Comparison of ENCODE assay signal across 8 cellular contexts in the genomic region with DNA sequence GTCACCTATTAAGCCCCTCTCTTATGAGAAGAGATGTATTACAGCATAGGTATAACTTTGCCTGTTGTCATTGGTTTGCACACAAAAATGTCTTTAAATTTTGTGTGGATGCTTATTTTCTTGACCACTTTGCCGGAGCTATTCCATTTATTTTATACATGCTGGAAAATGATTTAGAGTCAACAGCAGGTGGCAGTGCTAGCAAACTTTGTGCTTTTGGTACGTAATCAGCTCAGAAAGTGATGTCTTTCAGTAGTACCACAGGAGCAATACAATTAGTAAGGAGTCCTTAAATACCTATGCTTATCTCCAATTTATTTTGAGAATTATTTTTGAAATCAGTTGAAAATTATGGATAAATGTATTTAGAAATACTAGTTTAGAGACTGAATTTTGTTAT. TPM values are rescaled to one million over a fixed set of nuclear protein-coding genes. Genes with fewer than 3 reads are reported as not detected.
DNase-seq lines count a peak whose midpoint lies in the region; ATAC-seq and TF ChIP-seq lines count a peak whose summit lies in the region.

No MANE protein-coding gene starts in this region.

- H3K9me3 ChIP-seq in colonic mucosa: no peaks in the 10 kb centered on the region

- intact Hi-C loops in Calu3 (cut with micrococcal nuclease; ENCODE audit: unreplicated experiment): loop anchor here (1.0 to 10.0 kb wide), 3 partner anchors 332 to 1222 kb away; no protein-coding TSS in a partner anchor
- intact Hi-C loops in colonic mucosa (cut with DNase I): no loop called here

- no peaks in the 10 kb centered on the region for H3K4me1 ChIP-seq in colonic mucosa

- H3K9ac ChIP-seq in colonic mucosa (ENCODE audit: low read depth in 2 of 2, low read length in 2 of 2): no peak overlapping the region

- H3K36me3 ChIP-seq in kidney epithelial cell (ENCODE audit: control insufficient read depth, insufficient read depth, low read length) (no peaks in the 10 kb centered on the region), colonic mucosa (no peaks in the 10 kb centered on the region)

- no TSS peak for BruUV-seq in Calu3 (replicated peaks; lab: Mats Ljungman, UMichigan)

- H3K27me3 Mint-ChIP-seq in Calu3 (ENCODE audit: unreplicated experiment): no peaks in the 10 kb centered on the region

- no peaks in the 10 kb centered on the region for H3K9me3 Mint-ChIP-seq in Calu3 (ENCODE audit: low read depth, unreplicated experiment)

- no peak overlapping the region for H3K4me3 ChIP-seq in WI38 (ENCODE audit: low read depth, low read length)
- H3K4me3 ChIP-seq in kidney epithelial cell (ENCODE audit: low read depth, low read length): no peak overlapping the region
- no peak overlapping the region for H3K4me3 ChIP-seq in colonic mucosa

- H3K27me3 ChIP-seq in kidney epithelial cell (ENCODE audit: control insufficient read depth, insufficient read depth, low read length) (no peaks in the 10 kb centered on the region), colonic mucosa (no peaks in the 10 kb centered on the region)

- H3K27ac ChIP-seq in colonic mucosa: no peak overlapping the region

- DNase-seq in Calu3 (peak; percentile 57), NCI-H2029 treated with DMSO at 0.1 percent for 48 hours (lab: John Stamatoyannopoulos, UW) (peak; percentile 84), kidney epithelial cell (ENCODE audit: low read depth) (peak; percentile 25), colonic mucosa (no peak), T-helper 1 cell (no peak)

- ATAC-seq in GM21423 (IDR thresholded peaks at IDR 0.05; ENCODE audit: unreplicated experiment) (peak; percentile 53), GM21360 (IDR thresholded peaks at IDR 0.05; ENCODE audit: unreplicated experiment) (no peak)

- no peak overlapping the region for H3K27ac Mint-ChIP-seq in Calu3 (ENCODE audit: unreplicated experiment)

- H3K4me1 Mint-ChIP-seq in Calu3 (ENCODE audit: low read depth, unreplicated experiment): peaks cover 6% of the 10 kb centered on the region

- H3K4me3 Mint-ChIP-seq in Calu3 (ENCODE audit: low read depth, unreplicated experiment): no peak overlapping the region

- CTCF ChIA-PET in Calu3 (lab: Charles Lee): interaction anchor here (0.8 to 1.9 kb wide), 5 partner anchors 219 to 830 kb away, joined by 3 to 16 read pairs (median 4); no protein-coding TSS in a partner anchor

- H3K36me3 Mint-ChIP-seq in Calu3 (ENCODE audit: insufficient read depth, unreplicated experiment): no peaks in the 10 kb centered on the region

- TF ChIP-seq CTCF in Calu3 (IDR thresholded peaks at IDR 0.05; ENCODE audit: unreplicated experiment): peak; percentile 62
- 0 out of 2 replicates have a peak, but pooled peaks have one; percentile 19 for TF ChIP-seq CTCF in WI38 (IDR thresholded peaks at IDR 0.05; ENCODE audit: low read depth, low read length)
- TF ChIP-seq CTCF in kidney epithelial cell (IDR thresholded peaks at IDR 0.05; ENCODE audit: insufficient read depth, low read length, poor library complexity, severe bottlenecking): peak; percentile 54
- no peak for TF ChIP-seq CTCF in colonic mucosa (IDR thresholded peaks at IDR 0.05)

RNA-seq across cellular contexts. Expression of gene NUDT12, which starts 19.8 kb away (rescaled TPM):
- total RNA-seq in Calu3 (2022) (19.5 and 28.5 TPM in 2 replicates), kidney epithelial cell (11.2 and 13.1 TPM in 2 replicates), colonic mucosa (10 to 100 TPM; 24.8 to 28.6 TPM)

Comparison
In these comparisons a context has a peak if more than half of its experiments do, and no peak if none do; other contexts are left out.
1. DNase-seq: peak in Calu3 (single experiment), NCI-H2029 treated with DMSO at 0.1 percent for 48 hours (single experiment) and kidney epithelial cell (single experiment); none in colonic mucosa (single experiment) and T-helper 1 cell (0 of 5).